1 cellular context compared by ENCODE assay signal in genomic region chr12:39144613-39145061, GRCh38.
TF ChIP-seq lines count a peak whose summit lies in the region.

No MANE protein-coding gene starts in this region.

TF ChIP-seq in WTC11, 78 proteins besides CTCF, POLR2A, EP300 and RAD21 (continued from another document):
- 0 out of 2 replicates have a peak, but pooled peaks have one; percentile 15 for TF ChIP-seq PRDM15 (CRISPR knock-in tag; IDR thresholded peaks at IDR 0.05)
- TF ChIP-seq ZNF671 (CRISPR knock-in tag; IDR thresholded peaks at IDR 0.05): no peak
- TF ChIP-seq ZNF121 (CRISPR knock-in tag; IDR thresholded peaks at IDR 0.05): 0 out of 2 replicates have a peak, but pooled peaks have one; percentile 33
- no peak for TF ChIP-seq RELA (CRISPR knock-in tag; IDR thresholded peaks at IDR 0.05; ENCODE audit: borderline replicate concordance)
- no peak for TF ChIP-seq ZNF512 (CRISPR knock-in tag; IDR thresholded peaks at IDR 0.05; ENCODE audit: borderline replicate concordance)
- no peak for TF ChIP-seq NR3C1 (CRISPR knock-in tag; conservative IDR thresholded peaks at IDR 0.05; ENCODE audit: low read depth)
- TF ChIP-seq ZNF232 (CRISPR knock-in tag; IDR thresholded peaks at IDR 0.05): no peak
- TF ChIP-seq ZNF138 (CRISPR knock-in tag; conservative IDR thresholded peaks at IDR 0.05): no peak
- peak; percentile 87 for TF ChIP-seq MAX (CRISPR knock-in tag; IDR thresholded peaks at IDR 0.05)
- TF ChIP-seq SOX15 (CRISPR knock-in tag; IDR thresholded peaks at IDR 0.05): no peak
- no peak; the same call in 1 of the 2 replicates for TF ChIP-seq TP53 (CRISPR knock-in tag; IDR thresholded peaks at IDR 0.05)
- no peak for TF ChIP-seq GRHL2 (CRISPR knock-in tag; IDR thresholded peaks at IDR 0.05; ENCODE audit: insufficient replicate concordance, severe bottlenecking)
- TF ChIP-seq IRF1 (CRISPR knock-in tag; IDR thresholded peaks at IDR 0.05): peak; percentile 55; the same call in 1 of the 2 replicates
- TF ChIP-seq NFYB (CRISPR knock-in tag; conservative IDR thresholded peaks at IDR 0.05; ENCODE audit: low read depth): no peak
- peak; percentile 94 for TF ChIP-seq FOXP4 (CRISPR knock-in tag; IDR thresholded peaks at IDR 0.05)
- no peak for TF ChIP-seq ZSCAN18 (CRISPR knock-in tag; IDR thresholded peaks at IDR 0.05)
- TF ChIP-seq JAZF1 (CRISPR knock-in tag; IDR thresholded peaks at IDR 0.05): no peak
- no peak for TF ChIP-seq ESRRA (CRISPR knock-in tag; IDR thresholded peaks at IDR 0.05; ENCODE audit: borderline replicate concordance)
- no peak for TF ChIP-seq EMX1 (CRISPR knock-in tag; IDR thresholded peaks at IDR 0.05)
- TF ChIP-seq TEAD1 (CRISPR knock-in tag; IDR thresholded peaks at IDR 0.05): no peak
- peak; percentile 33; the same call in 1 of the 2 replicates for TF ChIP-seq ETV6 (CRISPR knock-in tag; IDR thresholded peaks at IDR 0.05)
- TF ChIP-seq ZNF423 (CRISPR knock-in tag; IDR thresholded peaks at IDR 0.05): no peak
- 0 out of 2 replicates have a peak, but pooled peaks have one; percentile 26 for TF ChIP-seq USF1 (CRISPR knock-in tag; IDR thresholded peaks at IDR 0.05)
- no peak for TF ChIP-seq ZNF263 (CRISPR knock-in tag; IDR thresholded peaks at IDR 0.05; ENCODE audit: low read depth)
- no peak for TF ChIP-seq CREM (CRISPR knock-in tag; IDR thresholded peaks at IDR 0.05)
- no peak for TF ChIP-seq MYBL2 (CRISPR knock-in tag; IDR thresholded peaks at IDR 0.05)
- no peak for TF ChIP-seq CBFB (CRISPR knock-in tag; IDR thresholded peaks at IDR 0.05; ENCODE audit: low read depth)
- no peak for TF ChIP-seq E2F1 (CRISPR knock-in tag; IDR thresholded peaks at IDR 0.05)
- 0 out of 2 replicates have a peak, but pooled peaks have one; percentile 31 for TF ChIP-seq FOXK1 (CRISPR knock-in tag; IDR thresholded peaks at IDR 0.05)
